Comparison of ENCODE assay signal across 8 cellular contexts in the genomic region with DNA sequence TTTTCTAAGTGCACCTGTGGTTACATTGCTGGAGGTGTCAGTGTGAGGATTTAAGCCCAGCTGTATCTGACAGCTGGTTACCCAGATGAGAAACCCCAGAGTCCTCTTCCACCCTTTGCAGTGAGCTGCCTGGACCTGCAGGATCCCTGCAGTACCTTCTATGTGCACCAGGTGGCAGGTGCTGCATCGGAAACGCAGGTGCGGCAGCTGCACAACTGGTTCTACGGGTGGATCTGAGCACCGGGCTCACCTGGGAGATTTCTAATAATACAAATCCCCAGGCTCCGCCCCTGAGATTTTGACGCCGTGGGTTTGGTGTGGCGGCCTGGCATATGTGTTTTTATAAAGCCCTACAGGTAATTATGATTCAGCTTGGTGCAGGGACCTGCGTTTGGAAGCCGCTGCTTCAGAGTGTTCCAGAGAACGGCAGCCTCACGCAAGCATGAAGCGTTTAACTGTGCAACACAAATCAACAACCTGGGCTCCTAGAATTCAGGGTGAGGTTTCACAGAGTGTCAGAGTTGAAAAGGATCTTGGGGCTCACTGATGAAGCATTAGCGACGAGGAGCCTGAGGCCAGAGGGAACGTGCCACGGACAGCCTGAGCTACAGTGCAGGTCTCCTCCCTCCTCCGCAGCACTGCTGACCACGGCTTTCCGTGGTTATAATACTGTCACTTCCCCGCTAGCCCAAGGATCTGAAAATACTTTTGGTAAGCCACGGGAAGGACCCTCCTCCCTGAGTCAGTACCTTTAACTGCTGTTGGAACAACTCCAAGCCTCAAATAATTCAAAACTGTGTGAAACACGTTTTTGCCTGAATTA.
DNase-seq lines count a peak whose midpoint lies in the region; ATAC-seq, FAIRE-seq and TF ChIP-seq lines count a peak whose summit lies in the region.

No MANE protein-coding gene starts in this region.

- H3K4me1 Mint-ChIP-seq in CD4-positive, alpha-beta memory T cell: peaks cover 2 to 9% (median 7%) of the 10 kb centered on the region in 4 donors
- peaks cover 6% of the 10 kb centered on the region for H3K4me1 Mint-ChIP-seq in activated CD8-positive, alpha-beta T cell treated with anti-CD3 and anti-CD28 coated beads, Interleukin-2, amount 10 ng/mL, durations not matched to agents 7 days and 5 days (ENCODE audit: low read depth)
- H3K4me1 Mint-ChIP-seq in nephron: peaks cover 6% of the 10 kb centered on the region

- peaks cover 0 to 6% (median 0%) of the 10 kb centered on the region in 8 donors for H3K9me3 Mint-ChIP-seq in CD4-positive, alpha-beta memory T cell
- H3K9me3 Mint-ChIP-seq in activated CD8-positive, alpha-beta T cell treated with anti-CD3 and anti-CD28 coated beads, Interleukin-2, amount 10 ng/mL, durations not matched to agents 7 days and 5 days (ENCODE audit: insufficient read depth): no peaks in the 10 kb centered on the region
- H3K9me3 Mint-ChIP-seq in nephron: peaks cover 29% of the 10 kb centered on the region

- H3K27me3 ChIP-seq in CD4-positive, alpha-beta memory T cell (ENCODE audit: insufficient read depth, low read length): peaks cover 2% of the 10 kb centered on the region
- H3K27me3 ChIP-seq in endothelial cell of umbilical vein (ENCODE audit: control insufficient read depth in 2 of 2, insufficient read depth in 2 of 2, low read length in 2 of 2) (no peaks in the 10 kb centered on the region), suprapubic skin (peaks cover 36% of the 10 kb centered on the region)

- intact Hi-C loops in CD4-positive, alpha-beta memory T cell (cut with micrococcal nuclease): loop anchor here (1.0 kb wide), 1 partner anchor 143 kb away; no protein-coding TSS in a partner anchor
- intact Hi-C loops in endothelial cell of umbilical vein (cut with micrococcal nuclease): loop anchor here (1.0 kb wide), 2 partner anchors 108 to 143 kb away; no protein-coding TSS in a partner anchor

- 31% methylated on average over 24 of the region's 24 CpGs for WGBS in suprapubic skin

- peaks cover 34% of the 10 kb centered on the region in 2 donors for H3K27me3 Mint-ChIP-seq in CD4-positive, alpha-beta memory T cell
- peaks cover 26% of the 10 kb centered on the region for H3K27me3 Mint-ChIP-seq in activated CD8-positive, alpha-beta T cell treated with anti-CD3 and anti-CD28 coated beads, Interleukin-2, amount 10 ng/mL, durations not matched to agents 7 days and 5 days (ENCODE audit: low read depth)
- peaks cover 74% of the 10 kb centered on the region for H3K27me3 Mint-ChIP-seq in nephron (ENCODE audit: low read depth)

- peaks cover 6% of the 10 kb centered on the region for H3K4me1 ChIP-seq in CD4-positive, alpha-beta memory T cell (ENCODE audit: insufficient read depth, low read length)
- H3K4me1 ChIP-seq in endothelial cell of umbilical vein (ENCODE audit: control insufficient read depth, extremely low read depth, insufficient read depth, low read length): no peaks in the 10 kb centered on the region
- peaks cover 4% of the 10 kb centered on the region for H3K4me1 ChIP-seq in suprapubic skin

- H2AFZ ChIP-seq in endothelial cell of umbilical vein (ENCODE audit: low read depth, low read length): no peak overlapping the region

- FAIRE-seq in endothelial cell of umbilical vein (lab: Jason Lieb, UNC): peak; percentile 67

- ATAC-seq in GM19372 (IDR thresholded peaks at IDR 0.05; ENCODE audit: low read depth, unreplicated experiment) (peak; percentile 98), HG03469 (IDR thresholded peaks at IDR 0.05; ENCODE audit: unreplicated experiment) (peak; percentile 97)
- ATAC-seq in activated CD8-positive, alpha-beta T cell treated with anti-CD3 and anti-CD28 coated beads, Interleukin-2, amount 10 ng/mL, durations not matched to agents 7 days and 5 days: peak; percentile 97

- H3K79me2 ChIP-seq in endothelial cell of umbilical vein (ENCODE audit: control insufficient read depth, insufficient read depth, low read length): no peaks in the 10 kb centered on the region

- H4K20me1 ChIP-seq in endothelial cell of umbilical vein (replicated peaks; ENCODE audit: control insufficient read depth, extremely low read depth, insufficient read depth, low read length): no peaks in the 10 kb centered on the region

- POLR2A ChIA-PET in CD4-positive, alpha-beta memory T cell (lab: Charles Lee; ENCODE audit: partially characterized antibody): no interaction called here
- POLR2A ChIA-PET in activated CD8-positive, alpha-beta T cell treated with anti-CD3 and anti-CD28 coated beads, Interleukin-2, amount 10 ng/mL, durations not matched to agents 7 days and 5 days (lab: Charles Lee): no interaction called here
- POLR2A ChIA-PET in endothelial cell of umbilical vein (lab: Charles Lee): no interaction called here

- BruUV-seq in endothelial cell of umbilical vein (replicated peaks; lab: Mats Ljungman, UMichigan): no TSS peak

- DNase-seq in CD4-positive, alpha-beta memory T cell: peak; percentile 50 to 61 (median 57)
- DNase-seq in NCI-H69 (lab: John Stamatoyannopoulos, UW): peak; percentile 86
- peak; percentile 79 for DNase-seq in activated CD8-positive, alpha-beta T cell treated with anti-CD3 and anti-CD28 coated beads, Interleukin-2, amount 10 ng/mL, durations not matched to agents 7 days and 5 days
- DNase-seq in endothelial cell of umbilical vein (ENCODE audit: low read depth, low spot score): peak; percentile 30
- peak; percentile 79 to 84 for DNase-seq in suprapubic skin (ENCODE audit: low spot score in 2 of 2)

- CTCF ChIA-PET in CD4-positive, alpha-beta memory T cell (lab: Charles Lee; ENCODE audit: partially characterized antibody): interaction anchor here (0.7 to 3.1 kb wide), 13 partner anchors 8 to 405 kb away, joined by 3 to 32 read pairs (median 4); no protein-coding TSS in a partner anchor
- CTCF ChIA-PET in activated CD8-positive, alpha-beta T cell treated with anti-CD3 and anti-CD28 coated beads, Interleukin-2, amount 10 ng/mL, durations not matched to agents 7 days and 5 days (lab: Charles Lee): interaction anchor here (0.7 to 1.7 kb wide), 12 partner anchors 8 to 457 kb away, joined by 3 to 10 read pairs (median 4); no protein-coding TSS in a partner anchor
- CTCF ChIA-PET in endothelial cell of umbilical vein (lab: Charles Lee): interaction anchor here (0.6 to 1.9 kb wide), 14 partner anchors 9 to 430 kb away, joined by 3 to 16 read pairs (median 6); a partner anchor contains a TSS

- H3K9me3 ChIP-seq in CD4-positive, alpha-beta memory T cell (ENCODE audit: control insufficient read depth in 1 of 2, low read length in 2 of 2): no peaks in the 10 kb centered on the region
- H3K9me3 ChIP-seq in endothelial cell of umbilical vein (replicated peaks; ENCODE audit: control insufficient read depth, insufficient read depth, low read length) (no peaks in the 10 kb centered on the region), suprapubic skin (no peaks in the 10 kb centered on the region)

- no peaks in the 10 kb centered on the region for H3K36me3 ChIP-seq in CD4-positive, alpha-beta memory T cell (ENCODE audit: insufficient read depth, low read length)
- no peaks in the 10 kb centered on the region for H3K36me3 ChIP-seq in endothelial cell of umbilical vein (ENCODE audit: control insufficient read depth in 2 of 2, extremely low read depth in 1 of 2, insufficient read depth in 2 of 2, low read length in 2 of 2)
- H3K36me3 ChIP-seq in suprapubic skin: no peaks in the 10 kb centered on the region

- TF ChIP-seq CTCF in endothelial cell of umbilical vein (IDR thresholded peaks at IDR 0.05; ENCODE audit: extremely low read depth in 1 of 2, insufficient read depth in 1 of 2, low read depth in 1 of 2, low read length in 2 of 2): peak; percentile 59 to 78
- peak; percentile 78 to 86 (median 84) for TF ChIP-seq CTCF in nephron (IDR thresholded peaks at IDR 0.05; ENCODE audit: unreplicated experiment in 3 of 3)
- peak; percentile 55 to 88 for TF ChIP-seq CTCF in suprapubic skin (IDR thresholded peaks at IDR 0.05)

- H3K4me2 ChIP-seq in endothelial cell of umbilical vein (ENCODE audit: insufficient read depth, low read length): no peak overlapping the region

- dilution Hi-C loops in endothelial cell of umbilical vein (cut with MboI; ENCODE audit: extremely low pct_ligation_motif_present, low sequenced_read_pairs): no loop called here

- peak overlapping the region; percentile 53 to 80 (median 70) for H3K4me3 Mint-ChIP-seq in CD4-positive, alpha-beta memory T cell
- H3K4me3 Mint-ChIP-seq in activated CD8-positive, alpha-beta T cell treated with anti-CD3 and anti-CD28 coated beads, Interleukin-2, amount 10 ng/mL, durations not matched to agents 7 days and 5 days: peak overlapping the region; percentile 28
- H3K4me3 Mint-ChIP-seq in nephron: peak overlapping the region in 2 of 3 experiments; percentile 50 to 54

- no peaks in the 10 kb centered on the region for H3K36me3 Mint-ChIP-seq in CD4-positive, alpha-beta memory T cell
- H3K36me3 Mint-ChIP-seq in activated CD8-positive, alpha-beta T cell treated with anti-CD3 and anti-CD28 coated beads, Interleukin-2, amount 10 ng/mL, durations not matched to agents 7 days and 5 days (ENCODE audit: low read depth): no peaks in the 10 kb centered on the region
- H3K36me3 Mint-ChIP-seq in nephron (ENCODE audit: low read depth): peaks cover 13% of the 10 kb centered on the region

- no peak overlapping the region for H3K27ac Mint-ChIP-seq in CD4-positive, alpha-beta memory T cell
- H3K27ac Mint-ChIP-seq in activated CD8-positive, alpha-beta T cell treated with anti-CD3 and anti-CD28 coated beads, Interleukin-2, amount 10 ng/mL, durations not matched to agents 7 days and 5 days: no peak overlapping the region
- peak overlapping the region in 2 of 3 experiments; percentile 20 to 71 for H3K27ac Mint-ChIP-seq in nephron

- H3K27ac ChIP-seq in CD4-positive, alpha-beta memory T cell (ENCODE audit: low read depth, low read length): no peak overlapping the region
- H3K27ac ChIP-seq in endothelial cell of umbilical vein (ENCODE audit: insufficient read depth, low read depth, low read length) (no peak overlapping the region), suprapubic skin (peak overlapping the region; percentile 51)

- H3K4me3 ChIP-seq in CD4-positive, alpha-beta memory T cell (ENCODE audit: low read length in 2 of 2): no peak overlapping the region
- H3K4me3 ChIP-seq in endothelial cell of umbilical vein (replicated peaks in 1 of 3; ENCODE audit: insufficient read depth in 1 of 3, low read depth in 1 of 3, low read length in 3 of 3): no peak overlapping the region
- H3K4me3 ChIP-seq in suprapubic skin: no peak overlapping the region

- no peak overlapping the region for H3K9ac ChIP-seq in endothelial cell of umbilical vein (replicated peaks; ENCODE audit: extremely low read depth, insufficient read depth, low read length)

- TF ChIP-seq POLR2A in endothelial cell of umbilical vein (IDR thresholded peaks at IDR 0.05; ENCODE audit: low read depth, low read length) (no peak), suprapubic skin (IDR thresholded peaks at IDR 0.05) (no peak)

- TF ChIP-seq EP300 in suprapubic skin (IDR thresholded peaks at IDR 0.05): no peak

- H3K9me1 ChIP-seq in endothelial cell of umbilical vein (replicated peaks; ENCODE audit: control insufficient read depth, extremely low read depth, insufficient read depth, low read length): no peaks in the 10 kb centered on the region

TF ChIP-seq in endothelial cell of umbilical vein, 7 proteins besides CTCF, POLR2A, EP300 and RAD21 (continues in another document):
- TF ChIP-seq POLR2AphosphoS5 (IDR thresholded peaks at IDR 0.05; ENCODE audit: insufficient read depth, low read depth, low read length): no peak
- no peak for TF ChIP-seq JUN (IDR thresholded peaks at IDR 0.05; ENCODE audit: borderline replicate concordance, insufficient read depth, insufficient read length, low read depth)

Comparison
In these comparisons a context has a peak if more than half of its experiments do, and no peak if none do; other contexts are left out.
1. DNase-seq: peak in every context shown above with its lines; median percentile 86 in NCI-H69; 82 in suprapubic skin; 79 in activated CD8-positive, alpha-beta T cell treated with anti-CD3 and anti-CD28 coated beads, Interleukin-2, amount 10 ng/mL, durations not matched to agents 7 days and 5 days; 57 in CD4-positive, alpha-beta memory T cell; 30 in endothelial cell of umbilical vein.
2. H3K27ac Mint-ChIP-seq: peak in nephron (2 of 3); none in CD4-positive, alpha-beta memory T cell (0 of 7) and activated CD8-positive, alpha-beta T cell treated with anti-CD3 and anti-CD28 coated beads, Interleukin-2, amount 10 ng/mL, durations not matched to agents 7 days and 5 days (single experiment).
3. Peak in every context shown above with its lines, with median percentiles within 50 percentile points of each other: H3K4me3 Mint-ChIP-seq, ATAC-seq and CTCF ChIP-seq.